ENCODE assay signal across 9 cellular contexts in genomic region chr9:16870606-16871357, GRCh38. TPM values are rescaled to one million over a fixed set of nuclear protein-coding genes. Genes with fewer than 3 reads are reported as not detected.
DNase-seq lines count a peak whose midpoint lies in the region; ATAC-seq, FAIRE-seq and TF ChIP-seq lines count a peak whose summit lies in the region.
"Had no signal": no experiment of that assay in that cellular context is flagged by ENCODE, and none has a peak within 500 bp of the region (broad histone marks: within the 10 kb centered on the region; RNA-seq: fewer than 3 reads in every experiment).

A gene with protein sequence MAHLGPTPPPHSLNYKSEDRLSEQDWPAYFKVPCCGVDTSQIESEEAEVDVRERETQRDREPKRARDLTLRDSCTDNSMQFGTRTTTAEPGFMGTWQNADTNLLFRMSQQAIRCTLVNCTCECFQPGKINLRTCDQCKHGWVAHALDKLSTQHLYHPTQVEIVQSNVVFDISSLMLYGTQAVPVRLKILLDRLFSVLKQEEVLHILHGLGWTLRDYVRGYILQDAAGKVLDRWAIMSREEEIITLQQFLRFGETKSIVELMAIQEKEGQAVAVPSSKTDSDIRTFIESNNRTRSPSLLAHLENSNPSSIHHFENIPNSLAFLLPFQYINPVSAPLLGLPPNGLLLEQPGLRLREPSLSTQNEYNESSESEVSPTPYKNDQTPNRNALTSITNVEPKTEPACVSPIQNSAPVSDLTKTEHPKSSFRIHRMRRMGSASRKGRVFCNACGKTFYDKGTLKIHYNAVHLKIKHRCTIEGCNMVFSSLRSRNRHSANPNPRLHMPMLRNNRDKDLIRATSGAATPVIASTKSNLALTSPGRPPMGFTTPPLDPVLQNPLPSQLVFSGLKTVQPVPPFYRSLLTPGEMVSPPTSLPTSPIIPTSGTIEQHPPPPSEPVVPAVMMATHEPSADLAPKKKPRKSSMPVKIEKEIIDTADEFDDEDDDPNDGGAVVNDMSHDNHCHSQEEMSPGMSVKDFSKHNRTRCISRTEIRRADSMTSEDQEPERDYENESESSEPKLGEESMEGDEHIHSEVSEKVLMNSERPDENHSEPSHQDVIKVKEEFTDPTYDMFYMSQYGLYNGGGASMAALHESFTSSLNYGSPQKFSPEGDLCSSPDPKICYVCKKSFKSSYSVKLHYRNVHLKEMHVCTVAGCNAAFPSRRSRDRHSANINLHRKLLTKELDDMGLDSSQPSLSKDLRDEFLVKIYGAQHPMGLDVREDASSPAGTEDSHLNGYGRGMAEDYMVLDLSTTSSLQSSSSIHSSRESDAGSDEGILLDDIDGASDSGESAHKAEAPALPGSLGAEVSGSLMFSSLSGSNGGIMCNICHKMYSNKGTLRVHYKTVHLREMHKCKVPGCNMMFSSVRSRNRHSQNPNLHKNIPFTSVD (minus strand): TSS chr9:16870670. CDS start chr9:16870648, 22 bp downstream.

- POLR2A ChIA-PET in GM12878 (lab: Charles Lee) = no interaction called here

- H3K27ac ChIP-seq in GM12878 (ENCODE audit: control insufficient read depth, insufficient read depth) (no peak within 1 kb of the TSS), iPS-20b (ENCODE audit: low read length) (peak within 1 kb of the TSS; percentile 79)

- H3K9ac ChIP-seq in GM12878 (ENCODE audit: control insufficient read depth, insufficient read depth, low read length) = no peak within 1 kb of the TSS
- peak within 1 kb of the TSS; percentile 68 for H3K9ac ChIP-seq in iPS-20b (ENCODE audit: low read depth, low read length)

- in situ Hi-C loops in GM12878 (cut with MboI) = no loop called here

- H3K4me3 ChIP-seq in MG63 (peak within 1 kb of the TSS; percentile 65), GM12878 (no peak within 1 kb of the TSS), iPS-20b (ENCODE audit: low read length) (peak within 1 kb of the TSS; percentile 75)

- no peaks in the 10 kb centered on the region for H3K79me2 ChIP-seq in GM12878 (ENCODE audit: control insufficient read depth, insufficient read depth, low read length)

- peak; percentile 76 for DNase-seq in ELF-1 (ENCODE audit: low read depth, low spot score)
- peak; percentile 84 for DNase-seq in MG63
- no peak for DNase-seq in GM12878 (ENCODE audit: low read depth, low spot score)
- DNase-seq in sciatic nerve (ENCODE audit: low spot score) = peak; percentile 80

- no peaks in the 10 kb centered on the region for H3K9me3 ChIP-seq in MG63
- H3K9me3 ChIP-seq in GM12878 (replicated peaks; ENCODE audit: control insufficient read depth, insufficient read depth, low read length) = no peaks in the 10 kb centered on the region; the same call in 2 of the 3 replicates
- no peaks in the 10 kb centered on the region for H3K9me3 ChIP-seq in iPS-20b (ENCODE audit: insufficient read depth, low read depth, low read length)

- no peak for TF ChIP-seq CTCF in GM12878 (IDR thresholded peaks at IDR 0.05 in 2 of 3, conservative IDR thresholded peaks at IDR 0.05 in 1 of 3; ENCODE audit: control insufficient read depth in 2 of 3, extremely low read depth in 1 of 3, insufficient read depth in 1 of 3, low read depth in 3 of 3, low read length in 3 of 3)

- no peaks in the 10 kb centered on the region for H4K20me1 ChIP-seq in GM12878 (ENCODE audit: control insufficient read depth, insufficient read depth)

- RAD21 ChIA-PET in GM12878 (lab: Charles Lee; ENCODE audit: unreplicated experiment) = no interaction called here

- H3K36me3 ChIP-seq in MG63 (0 out of 2 replicates have a peak, but pooled peaks cover 4% of the 10 kb centered on the region), GM12878 (ENCODE audit: control insufficient read depth in 2 of 2, insufficient read depth in 2 of 2, low read length in 1 of 2) (no peaks in the 10 kb centered on the region), iPS-20b (ENCODE audit: insufficient read depth, low read depth, low read length) (no peaks in the 10 kb centered on the region)

- SMC1A ChIA-PET in GM12878 (lab: Charles Lee; ENCODE audit: uncharacterized antibody, unreplicated experiment) = no interaction called here

- intact Hi-C loops in GM12878 (cut with micrococcal nuclease; ENCODE audit: unreplicated experiment) (no loop called here), sciatic nerve (cut with DNase I) (no loop called here)

- ATAC-seq in GM12878 (peak; percentile 43), sciatic nerve (peak; percentile 40), GM21515 (IDR thresholded peaks at IDR 0.05; ENCODE audit: unreplicated experiment) (no peak), GM18867 (IDR thresholded peaks at IDR 0.05; ENCODE audit: unreplicated experiment) (no peak)
- no peak for ATAC-seq in activated CD4-positive, CD25-positive, alpha-beta regulatory T cell treated with anti-CD3 and anti-CD28 coated beads, Interleukin-2, amount 50 U/mL, for 24 hours

- TF ChIP-seq RAD21 in GM12878 (IDR thresholded peaks at IDR 0.05; ENCODE audit: insufficient read depth, low read depth, low read length) = no peak

- TF ChIP-seq POLR2A in GM12878 (IDR thresholded peaks at IDR 0.05; ENCODE audit: low read depth, low read length) = no peak

- H3K4me1 ChIP-seq in GM12878 (ENCODE audit: control insufficient read depth, insufficient read depth, low read length) (no peaks in the 10 kb centered on the region), iPS-20b (ENCODE audit: insufficient read depth, low read length) (peaks cover 28% of the 10 kb centered on the region)

- no peak within 1 kb of the TSS for H2AFZ ChIP-seq in GM12878 (ENCODE audit: control insufficient read depth, low read depth, low read length)

- CTCF ChIA-PET in GM12878 (lab: Yijun Ruan, JAX) = no interaction called here

- TF ChIP-seq EP300 in GM12878 (IDR thresholded peaks at IDR 0.05; ENCODE audit: borderline replicate concordance in 1 of 2, control insufficient read depth in 1 of 2, low read depth in 2 of 2, low read length in 2 of 2) = no peak

- no TSS peak for BruUV-seq in GM12878 (replicated peaks; lab: Mats Ljungman, UMichigan)

- no peak for FAIRE-seq in GM12878 (lab: Jason Lieb, UNC)
- FAIRE-seq: TTC549 had no signal

- H3K27me3 ChIP-seq in MG63 = no peaks in the 10 kb centered on the region
- H3K27me3 ChIP-seq in GM12878 (replicated peaks in 1 of 2; ENCODE audit: control insufficient read depth in 2 of 2, insufficient read depth in 2 of 2, low read length in 1 of 2) = no peaks in the 10 kb centered on the region; a peak in 1 of 4 replicates
- H3K27me3 ChIP-seq in iPS-20b (ENCODE audit: insufficient read depth, low read length) = peaks cover 22% of the 10 kb centered on the region

- 3% methylated on average over 5 of the region's 60 CpGs for WGBS in GM12878 (ENCODE audit: insufficient coverage, insufficient replicate concordance, low lambda C conversion rate, missing lambda C conversion rate)

- no peak within 1 kb of the TSS for H3K4me2 ChIP-seq in GM12878 (ENCODE audit: control insufficient read depth, insufficient read depth)

TF ChIP-seq in GM12878, 131 proteins besides CTCF, POLR2A, EP300 and RAD21:
- TF ChIP-seq BACH1 (IDR thresholded peaks at IDR 0.05; ENCODE audit: borderline replicate concordance) = no peak
- no peak for TF ChIP-seq PAX5 (IDR thresholded peaks at IDR 0.05; ENCODE audit: borderline replicate concordance, low read depth, low read length)
- TF ChIP-seq CREB1 (IDR thresholded peaks at IDR 0.05; ENCODE audit: low read depth) = no peak
- TF ChIP-seq CHD4 (IDR thresholded peaks at IDR 0.05) = no peak
- TF ChIP-seq, protein P1, sequence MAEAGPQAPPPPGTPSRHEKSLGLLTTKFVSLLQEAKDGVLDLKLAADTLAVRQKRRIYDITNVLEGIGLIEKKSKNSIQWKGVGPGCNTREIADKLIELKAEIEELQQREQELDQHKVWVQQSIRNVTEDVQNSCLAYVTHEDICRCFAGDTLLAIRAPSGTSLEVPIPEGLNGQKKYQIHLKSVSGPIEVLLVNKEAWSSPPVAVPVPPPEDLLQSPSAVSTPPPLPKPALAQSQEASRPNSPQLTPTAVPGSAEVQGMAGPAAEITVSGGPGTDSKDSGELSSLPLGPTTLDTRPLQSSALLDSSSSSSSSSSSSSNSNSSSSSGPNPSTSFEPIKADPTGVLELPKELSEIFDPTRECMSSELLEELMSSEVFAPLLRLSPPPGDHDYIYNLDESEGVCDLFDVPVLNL (IDR thresholded peaks at IDR 0.05; ENCODE audit: low read depth, low read length) = no peak

RNA-seq across cellular contexts. Expression of the gene that starts here (rescaled TPM):
- total RNA-seq in MG63 (2014; rRNA removed; shearing (Covaris generic); ENCODE audit: low replicate concordance) = 38.8 and 49.5 TPM in 2 replicates
- total RNA-seq in GM12878 (2013; cell fraction: nucleolus; rRNA removed) = 12.1 and 14.1 TPM in 2 replicates
- total RNA-seq in GM12878 (2014; rRNA removed) (0.27 and 0.28 TPM in 2 replicates), GM12878 (2014; rRNA removed; fragmentation: Illumina TruSeq; extraction: Trizol) (0.13 and 0.28 TPM in 2 replicates), GM12878 (2021) (0.31 and 0.40 TPM in 2 replicates), sciatic nerve (196 TPM)
- 0.16 TPM for polyA plus RNA-seq in GM12878 (2011; ENCODE audit: low read depth)
- polyA plus RNA-seq in GM12878 (2011; rRNA removed) (14.5 and 15.0 TPM in 2 replicates), GM12878 (2014; fragmentation: Illumina TruSeq; extraction: Trizol) (0.16 and 0.24 TPM in 2 replicates), GM12878 (2014; fragmentation: Nextera tagmentation; extraction: Ambion mirVana) (under 1 TPM; 0.05 to 0.07 TPM), GM12878 (2014; rRNA removed) (0.08 and 0.22 TPM in 2 replicates), GM12878 (2016; fragmentation: Nextera tagmentation; extraction: Ambion mirVana) (under 1 TPM; 0.31 to 0.44 TPM)
- 11.0 and 12.1 TPM in 2 replicates for polyA plus RNA-seq in GM12878 (2011; cell fraction: cytosol; rRNA removed)
- 26.0 and 26.7 TPM in 2 replicates for polyA plus RNA-seq in GM12878 (2011; cell fraction: nucleus; rRNA removed)
- polyA plus RNA-seq in GM12878 (2012) = 0.11 and 0.15 TPM in 2 replicates
- polyA minus RNA-seq in GM12878 (2011; rRNA and poly(A)+ RNA removed) = 66.6 and 82.3 TPM in 2 replicates
- 7.2 and 9.4 TPM in 2 replicates for polyA minus RNA-seq in GM12878 (2011; cell fraction: cytosol; rRNA and poly(A)+ RNA removed)
- 65.8 and 94.2 TPM in 2 replicates for polyA minus RNA-seq in GM12878 (2011; cell fraction: nucleus; rRNA and poly(A)+ RNA removed)

Comparison
In these comparisons a context has a peak if more than half of its experiments do, and no peak if none do; other contexts are left out.
1. ATAC-seq: peak in GM12878 (single experiment) and sciatic nerve (single experiment); none in GM21515 (single experiment), activated CD4-positive, CD25-positive, alpha-beta regulatory T cell treated with anti-CD3 and anti-CD28 coated beads, Interleukin-2, amount 50 U/mL, for 24 hours (0 of 2) and GM18867 (single experiment).